In genomic region chr1:230797376-230798186, GRCh38 we compare ENCODE assay signal across 8 cellular contexts. TPM values are rescaled to one million over a fixed set of nuclear protein-coding genes. Genes with fewer than 3 reads are reported as not detected.
A peak's percentile ranks its signal among the peaks of the same experiment; 100 is the strongest.
DNase-seq lines count a peak whose midpoint lies in the region; ATAC-seq, FAIRE-seq and TF ChIP-seq lines count a peak whose summit lies in the region.

No MANE protein-coding gene starts in this region.

- H3K4me3 ChIP-seq in AG10803 (ENCODE audit: low read length): no peak overlapping the region
- no peak overlapping the region for H3K4me3 ChIP-seq in CD8-positive, alpha-beta T cell (ENCODE audit: low read depth, low read length)

- H3K27ac ChIP-seq in CD8-positive, alpha-beta T cell (ENCODE audit: low read depth, low read length): no peak overlapping the region

- CTCF ChIA-PET in CD8-positive, alpha-beta T cell (lab: Charles Lee): no interaction called here

- peak; percentile 94 for TF ChIP-seq CTCF in AG10803 (conservative IDR thresholded peaks at IDR 0.05; ENCODE audit: low read length)
- TF ChIP-seq CTCF in CD8-positive, alpha-beta T cell (IDR thresholded peaks at IDR 0.05): no peak

- H3K9me3 ChIP-seq in CD8-positive, alpha-beta T cell (ENCODE audit: low read length): no peaks in the 10 kb centered on the region

- no peaks in the 10 kb centered on the region for H3K4me1 ChIP-seq in CD8-positive, alpha-beta T cell (ENCODE audit: insufficient read depth, low read length)

- intact Hi-C loops in CD8-positive, alpha-beta T cell (cut with DNase I, micrococcal nuclease): loop anchor here (2.0 to 5.0 kb wide), 3 partner anchors 180 to 415 kb away; partner anchors contain the start of genes ARV1 (in 1 of the 2) and TTC13 (in 1 of the 2)

- no peaks in the 10 kb centered on the region for H3K4me1 Mint-ChIP-seq in CD8-positive, alpha-beta T cell (ENCODE audit: low read depth)

- no peak overlapping the region for H3K27ac Mint-ChIP-seq in CD8-positive, alpha-beta T cell

- no peaks in the 10 kb centered on the region for H3K36me3 ChIP-seq in CD8-positive, alpha-beta T cell (ENCODE audit: insufficient read depth, low read length)

- POLR2A ChIA-PET in CD8-positive, alpha-beta T cell (lab: Charles Lee): no interaction called here

- no peaks in the 10 kb centered on the region for H3K27me3 ChIP-seq in CD8-positive, alpha-beta T cell (ENCODE audit: insufficient read depth, low read length)

- no peak for TF ChIP-seq POLR2A in H54 (IDR thresholded peaks at IDR 0.05; ENCODE audit: low read depth, low read length)

- no peak overlapping the region for H3K4me3 Mint-ChIP-seq in CD8-positive, alpha-beta T cell

- no peak for ATAC-seq in CD8-positive, alpha-beta T cell
- no peak for ATAC-seq in GM18867 (IDR thresholded peaks at IDR 0.05; ENCODE audit: unreplicated experiment)
- ATAC-seq in GM18870 (IDR thresholded peaks at IDR 0.05; ENCODE audit: unreplicated experiment): no peak

- peak; percentile 77 for DNase-seq in AG10803 (ENCODE audit: low read depth)
- DNase-seq in H54 (ENCODE audit: insufficient read length, low spot score): peak; percentile 40
- DNase-seq in OCI-M1 (lab: John Stamatoyannopoulos, UW): peak; percentile 67
- peak; percentile 60 for DNase-seq in epidermal melanocyte (ENCODE audit: insufficient read length, low spot score)
- peak; percentile 78 for DNase-seq in midbrain (lab: John Stamatoyannopoulos, UW)
- DNase-seq in CD8-positive, alpha-beta T cell: no peak

- FAIRE-seq in H54 (lab: Jason Lieb, UNC): no peak

- peaks cover 27% of the 10 kb centered on the region for H3K27me3 Mint-ChIP-seq in CD8-positive, alpha-beta T cell (ENCODE audit: low read depth)

- H3K36me3 Mint-ChIP-seq in CD8-positive, alpha-beta T cell: no peaks in the 10 kb centered on the region

- H3K9me3 Mint-ChIP-seq in CD8-positive, alpha-beta T cell: no peaks in the 10 kb centered on the region

RNA-seq across cellular contexts. Expression of gene CAPN9, which starts 50.4 kb away (rescaled TPM):
- not detected for total RNA-seq in CD8-positive, alpha-beta T cell

Comparison
In these comparisons a context has a peak if more than half of its experiments do, and no peak if none do; other contexts are left out.
1. DNase-seq: peak in AG10803 (single experiment), H54 (single experiment), OCI-M1 (single experiment), epidermal melanocyte (single experiment) and midbrain (single experiment); none in CD8-positive, alpha-beta T cell (0 of 7).